In genomic region chr12:79374543-79374942, GRCh38 we compare ENCODE assay signal across 17 cellular contexts.
DNase-seq lines count a peak whose midpoint lies in the region; ATAC-seq, FAIRE-seq and TF ChIP-seq lines count a peak whose summit lies in the region.
"Had no signal": no experiment of that assay in that cellular context is flagged by ENCODE, and none has a peak within 500 bp of the region (broad histone marks: within the 10 kb centered on the region; RNA-seq: fewer than 3 reads in every experiment).

No MANE protein-coding gene starts in this region.

- no peaks in the 10 kb centered on the region for H4K20me1 ChIP-seq in GM23248 (ENCODE audit: insufficient read depth)
- no peaks in the 10 kb centered on the region for H4K20me1 ChIP-seq in PC-3 (ENCODE audit: low read length)

- H3K4me1 ChIP-seq in A549 = peaks cover 16% of the 10 kb centered on the region
- peaks cover 11% of the 10 kb centered on the region for H3K4me1 ChIP-seq in GM23248 (ENCODE audit: insufficient read depth)
- H3K4me1 ChIP-seq in PC-3 (ENCODE audit: insufficient read depth, low read length) = 0 out of 2 replicates have a peak, but pooled peaks cover 3% of the 10 kb centered on the region
- H3K4me1 ChIP-seq: vagina had no signal

- H3K9me3 ChIP-seq in A549 (no peaks in the 10 kb centered on the region), GM23248 (ENCODE audit: low read depth) (no peaks in the 10 kb centered on the region), PC-3 (ENCODE audit: low read length) (no peaks in the 10 kb centered on the region)
- H3K9me3 ChIP-seq: thoracic aorta, vagina had no signal

- no peak overlapping the region for H3K4me3 ChIP-seq in A549
- no peak overlapping the region for H3K4me3 ChIP-seq in GM23248
- no peak overlapping the region for H3K4me3 ChIP-seq in PC-3 (ENCODE audit: low read length)
- H3K4me3 ChIP-seq in epithelial cell of esophagus (ENCODE audit: low read length) = no peak overlapping the region
- H3K4me3 ChIP-seq: thoracic aorta, vagina had no signal

- H3K27me3 ChIP-seq in GM23248 (replicated peaks; ENCODE audit: insufficient read depth) = no peaks in the 10 kb centered on the region
- no peaks in the 10 kb centered on the region for H3K27me3 ChIP-seq in PC-3 (ENCODE audit: low read length)
- H3K27me3 ChIP-seq: vagina had no signal

- intact Hi-C loops in PC-3 (cut with micrococcal nuclease) = loop anchor here (10.0 kb wide), 1 partner anchor 810 kb away; no protein-coding TSS in a partner anchor

- H3K9ac ChIP-seq in GM23248 (no peak overlapping the region), PC-3 (ENCODE audit: low read length) (no peak overlapping the region)

- H3K4me2 ChIP-seq in A549 = no peak overlapping the region
- no peak overlapping the region for H3K4me2 ChIP-seq in GM23248 (ENCODE audit: unreplicated experiment)
- H3K4me2 ChIP-seq in PC-3 (ENCODE audit: low read length) = no peak overlapping the region

- H3F3A ChIP-seq in GM23248 (ENCODE audit: insufficient read depth) (no peaks in the 10 kb centered on the region), PC-3 (ENCODE audit: low read length, unreplicated experiment) (no peaks in the 10 kb centered on the region)

- DNase-seq in A549 (ENCODE audit: low read depth in 1 of 2, low spot score in 1 of 2) (peak in 1 of 2 experiments; percentile 49), GM23248 (peak; percentile 10), PC-3 (peak; percentile 27), epithelial cell of esophagus (ENCODE audit: low read depth) (peak; percentile 14), GM13977 (ENCODE audit: low spot score) (no peak), NCI-H1105 treated with DMSO at 0.1 percent for 48 hours (lab: John Stamatoyannopoulos, UW) (no peak)
- no peak for DNase-seq in stimulated activated CD8-positive, alpha-beta memory T cell treated with anti-CD3 and anti-CD28 coated beads, Interleukin-4, amount 100 ng/mL, for 48 hours
- DNase-seq: central memory CD4-positive, alpha-beta T cell; kidney; NCI-H2029 treated with DMSO at 0.1 percent for 48 hours; NCI-H510A; SIG-M5; stimulated activated naive CD4-positive, alpha-beta T cell had no signal

- FAIRE-seq in A549 (lab: Jason Lieb, UNC) = no peak
- FAIRE-seq: kidney had no signal

- H3K9me2 ChIP-seq in GM23248 (ENCODE audit: insufficient read depth) = no peaks in the 10 kb centered on the region
- no peaks in the 10 kb centered on the region for H3K9me2 ChIP-seq in PC-3 (replicated peaks; ENCODE audit: low read length)

- no peak for TF ChIP-seq POLR2A in A549 (IDR thresholded peaks at IDR 0.05; ENCODE audit: low read length)

- H3K27ac ChIP-seq in A549 = no peak overlapping the region
- no peak overlapping the region for H3K27ac ChIP-seq in GM23248
- no peak overlapping the region for H3K27ac ChIP-seq in PC-3 (ENCODE audit: low read length)
- H3K27ac ChIP-seq: epithelial cell of prostate, thoracic aorta, vagina had no signal

- in situ Hi-C loops in GM23248 (cut with MboI) (no loop called here), GM13977 (cut with MboI; ENCODE audit: low pct_unique_long_range_greater_than_20kb, low sequenced_read_pairs, unreplicated experiment) (no loop called here)

- 56% methylated on average over 1 of the region's 1 CpG for WGBS in A549 (ENCODE audit: missing lambda C conversion rate)
- whole genome bisulfite sequencing in GM23248 (ENCODE audit: low coverage in 1 of 2, low lambda C conversion rate in 2 of 2, missing lambda C conversion rate in 2 of 2), 2 experiments = 95 to 100% methylated on average over 1 of the region's 1 CpG

- TF ChIP-seq CTCF in A549 (IDR thresholded peaks at IDR 0.05) (no peak), PC-3 (conservative IDR thresholded peaks at IDR 0.05; ENCODE audit: low read depth, low read length) (no peak), epithelial cell of esophagus (IDR thresholded peaks at IDR 0.05; ENCODE audit: insufficient read depth, low read depth, low read length, missing control alignments) (peak; percentile 26), GM13977 (IDR thresholded peaks at IDR 0.05; ENCODE audit: extremely low read depth, insufficient read depth, missing control alignments) (no peak)

- CTCF ChIA-PET in A549 (lab: Yijun Ruan, JAX) = interaction anchor here (0.6 to 1.4 kb wide), 5 partner anchors 18 to 1110 kb away, joined by 4 to 5 read pairs (median 4); no protein-coding TSS in a partner anchor
- CTCF ChIA-PET in PC-3 (lab: Charles Lee) = interaction anchor here (0.6 kb wide), 1 partner anchor 34 kb away, joined by 3 read pairs; no protein-coding TSS in a partner anchor

- H3K79me2 ChIP-seq in GM23248 (ENCODE audit: insufficient read depth) = no peaks in the 10 kb centered on the region
- no peaks in the 10 kb centered on the region for H3K79me2 ChIP-seq in PC-3 (ENCODE audit: low read length)

- H2AFZ ChIP-seq in GM23248 (no peak overlapping the region), PC-3 (ENCODE audit: low read length) (no peak overlapping the region)

- TF ChIP-seq EP300 in A549 (IDR thresholded peaks at IDR 0.05) = no peak

- TF ChIP-seq RAD21 in A549 (conservative IDR thresholded peaks at IDR 0.05 in 1 of 2, IDR thresholded peaks at IDR 0.05 in 1 of 2) = peak in 1 of 2 experiments; percentile 33; a peak in 1 of 5 replicates

- H3K36me3 ChIP-seq in GM23248 (ENCODE audit: low read depth) (no peaks in the 10 kb centered on the region; the same call in 1 of the 2 replicates), PC-3 (ENCODE audit: low read depth, low read length) (no peaks in the 10 kb centered on the region)
- H3K36me3 ChIP-seq: thoracic aorta, vagina had no signal

- ATAC-seq in A549 (peak; percentile 77 to 85), PC-3 (peak; percentile 35; the same call in 1 of the 2 replicates), HG03025 (IDR thresholded peaks at IDR 0.05; ENCODE audit: low FRiP score, unreplicated experiment) (no peak)

- POLR2A ChIA-PET in A549 (lab: Yijun Ruan, JAX) = no interaction called here
- POLR2A ChIA-PET in PC-3 (lab: Charles Lee; ENCODE audit: unreplicated experiment) = no interaction called here

- BruUV-seq in PC-3 (replicated peaks; lab: Mats Ljungman, UMichigan) = no TSS peak

TF ChIP-seq in A549, 52 proteins besides CTCF, POLR2A, EP300 and RAD21:
- TF ChIP-seq MAFK (IDR thresholded peaks at IDR 0.05; ENCODE audit: partially characterized antibody) = peak; percentile 61
- TF ChIP-seq USF2 (IDR thresholded peaks at IDR 0.05) = no peak

Comparison
In these comparisons a context has a peak if more than half of its experiments do, and no peak if none do; other contexts are left out.
1. DNase-seq: peak in GM23248 (single experiment), PC-3 (single experiment) and epithelial cell of esophagus (single experiment); none in GM13977 (single experiment), NCI-H1105 treated with DMSO at 0.1 percent for 48 hours (single experiment) and stimulated activated CD8-positive, alpha-beta memory T cell treated with anti-CD3 and anti-CD28 coated beads, Interleukin-4, amount 100 ng/mL, for 48 hours (single experiment).